In genomic region chr3:44761347-44762169, GRCh38 we compare ENCODE assay signal across 8 cellular contexts. TPM values are rescaled to one million over a fixed set of nuclear protein-coding genes. Genes with fewer than 3 reads are reported as not detected.
DNase-seq lines count a peak whose midpoint lies in the region; ATAC-seq, FAIRE-seq and TF ChIP-seq lines count a peak whose summit lies in the region.

Gene KIAA1143, minus strand, starts transcription at chr3:44761619. Its CDS starts 17 bp downstream, at chr3:44761602.
Gene KIF15, plus strand, starts transcription at chr3:44761794. Its CDS starts 72 bp downstream, at chr3:44761866.

- H3K9me3 ChIP-seq in WERI-Rb-1 (ENCODE audit: severe bottlenecking) (no peaks in the 10 kb centered on the region), smooth muscle cell (replicated peaks; ENCODE audit: low read depth) (no peaks in the 10 kb centered on the region)

- TF ChIP-seq CTCF in WERI-Rb-1 (IDR thresholded peaks at IDR 0.05; ENCODE audit: low read depth, low read length) (peak; percentile 13; the same call in 1 of the 2 replicates), bronchial epithelial cell (IDR thresholded peaks at IDR 0.05; ENCODE audit: insufficient read depth, low read length, severe bottlenecking) (no peak), smooth muscle cell (IDR thresholded peaks at IDR 0.05; ENCODE audit: borderline replicate concordance, insufficient read depth, poor library complexity, severe bottlenecking) (no peak)

- H3K27ac ChIP-seq in WERI-Rb-1, result peak within 1 kb of the TSS; percentile 93
- peak within 1 kb of the TSS; percentile 47 for H3K27ac ChIP-seq in smooth muscle cell (ENCODE audit: low read depth)

- H3K4me3 ChIP-seq in WERI-Rb-1 (ENCODE audit: low read depth, low read length), result peak within 1 kb of the TSS; percentile 100
- H3K4me3 ChIP-seq in bronchial epithelial cell (ENCODE audit: low read depth, low read length), result peak within 1 kb of the TSS; percentile 71
- peak within 1 kb of the TSS; percentile 94 for H3K4me3 ChIP-seq in smooth muscle cell

- in situ Hi-C loops in ACHN (cut with HindIII; ENCODE audit: low pct_ligation_motif_present, low pct_unique_long_range_greater_than_20kb, low sequenced_read_pairs), result no loop called here

- peak within 1 kb of the TSS; percentile 93 for H3K9ac ChIP-seq in smooth muscle cell (ENCODE audit: low read depth)

- under 1% methylated on average over 61 of the region's 70 CpGs for WGBS in smooth muscle cell (ENCODE audit: low lambda C conversion rate)

- peaks cover 43% of the 10 kb centered on the region for H3K79me2 ChIP-seq in smooth muscle cell (ENCODE audit: low read depth)

- peak within 1 kb of the TSS; percentile 91 for H2AFZ ChIP-seq in smooth muscle cell (ENCODE audit: low read depth)

- H3K36me3 ChIP-seq in WERI-Rb-1, result peaks cover 33% of the 10 kb centered on the region
- H3K36me3 ChIP-seq in bronchial epithelial cell (ENCODE audit: control insufficient read depth, insufficient read depth, low read length), result peaks cover 2% of the 10 kb centered on the region
- H3K36me3 ChIP-seq in smooth muscle cell (ENCODE audit: low read depth), result no peaks in the 10 kb centered on the region

- FAIRE-seq in bronchial epithelial cell (lab: Jason Lieb, UNC), result no peak

- DNase-seq in ACHN (peak; percentile 94), NCI-H2196 treated with DMSO at 0.1 percent for 48 hours (lab: John Stamatoyannopoulos, UW; ENCODE audit: unreplicated experiment) (peak; percentile 58), WERI-Rb-1 (peak; percentile 95), bronchial epithelial cell (ENCODE audit: low read depth) (peak; percentile 86), iPS-NIHi11 (ENCODE audit: low spot score) (peak; percentile 93), smooth muscle cell (lab: John Stamatoyannopoulos, UW; ENCODE audit: unreplicated experiment) (peak; percentile 72)

- H3K4me1 ChIP-seq in smooth muscle cell (ENCODE audit: low read depth), result peaks cover 14% of the 10 kb centered on the region

- peak within 1 kb of the TSS; percentile 93 for H3K4me2 ChIP-seq in smooth muscle cell

- no peaks in the 10 kb centered on the region for H4K20me1 ChIP-seq in smooth muscle cell (ENCODE audit: low read depth)

- no peaks in the 10 kb centered on the region for H3F3A ChIP-seq in smooth muscle cell (ENCODE audit: low read depth)

- ATAC-seq in GM18873 (IDR thresholded peaks at IDR 0.05; ENCODE audit: low FRiP score, unreplicated experiment) (peak; percentile 89), HG03139 (IDR thresholded peaks at IDR 0.05; ENCODE audit: unreplicated experiment) (peak; percentile 85)

- no peaks in the 10 kb centered on the region for H3K27me3 ChIP-seq in WERI-Rb-1 (ENCODE audit: insufficient read depth, low read depth, severe bottlenecking)
- no peaks in the 10 kb centered on the region for H3K27me3 ChIP-seq in bronchial epithelial cell (ENCODE audit: control insufficient read depth, insufficient read depth, low read length)
- H3K27me3 ChIP-seq in smooth muscle cell (ENCODE audit: low read depth), result no peaks in the 10 kb centered on the region

RNA-seq across cellular contexts. Expression of gene KIAA1143, which starts in this region (rescaled TPM):
- total RNA-seq in bronchial epithelial cell (11.0 and 11.3 TPM in 2 replicates), smooth muscle cell (24.5 and 27.0 TPM in 2 replicates)
- 12.1 and 12.2 TPM in 2 replicates for polyA plus RNA-seq in smooth muscle cell

RNA-seq across cellular contexts. Expression of gene KIF15, which starts in this region (rescaled TPM):
- total RNA-seq in bronchial epithelial cell (0.53 and 0.64 TPM in 2 replicates), smooth muscle cell (5.7 and 6.2 TPM in 2 replicates)
- 1.8 and 2.8 TPM in 2 replicates for polyA plus RNA-seq in smooth muscle cell

Comparison
In these comparisons a context has a peak if more than half of its experiments do, and no peak if none do; other contexts are left out.
1. Peak in every context shown above with its lines: DNase-seq, ATAC-seq, H3K4me3 ChIP-seq and H3K27ac ChIP-seq.